In genomic region chr22:40728731-40729189, GRCh38 we compare ENCODE assay signal across 9 cellular contexts. TPM values are rescaled to one million over a fixed set of nuclear protein-coding genes. Genes with fewer than 3 reads are reported as not detected.
DNase-seq lines count a peak whose midpoint lies in the region; TF ChIP-seq lines count a peak whose summit lies in the region.
"Had no signal": no experiment of that assay in that cellular context is flagged by ENCODE, and none has a peak within 500 bp of the region (broad histone marks: within the 10 kb centered on the region; RNA-seq: fewer than 3 reads in every experiment).

No MANE protein-coding gene starts in this region.

- H3K9me3 Mint-ChIP-seq in T-helper 2 cell treated with Interferon-gamma antibody and Interleukin-4, amounts not matched to agents 5 μg/mL and 100 μg/mL, for 36 hours, result no peaks in the 10 kb centered on the region

- H3K27me3 Mint-ChIP-seq in T-helper 2 cell treated with Interferon-gamma antibody and Interleukin-4, amounts not matched to agents 5 μg/mL and 100 μg/mL, for 36 hours (ENCODE audit: low read depth), result no peaks in the 10 kb centered on the region

- TF ChIP-seq CTCF in astrocyte of the spinal cord (IDR thresholded peaks at IDR 0.05; ENCODE audit: low read depth, low read length), result no peak

- no peak overlapping the region for H3K4me3 ChIP-seq in astrocyte of the spinal cord (ENCODE audit: low read depth, low read length)
- no peak overlapping the region for H3K4me3 ChIP-seq in skin epidermis
- H3K4me3 ChIP-seq: GM12878 had no signal

- H3K27ac ChIP-seq in skin epidermis, result peak overlapping the region in 19 of 21 experiments; percentile 26 to 88 (median 67)

- peaks cover 6% of the 10 kb centered on the region for H3K36me3 Mint-ChIP-seq in T-helper 2 cell treated with Interferon-gamma antibody and Interleukin-4, amounts not matched to agents 5 μg/mL and 100 μg/mL, for 36 hours (ENCODE audit: low read depth)

- peak overlapping the region; percentile 58 for H3K4me3 Mint-ChIP-seq in T-helper 2 cell treated with Interferon-gamma antibody and Interleukin-4, amounts not matched to agents 5 μg/mL and 100 μg/mL, for 36 hours

- H3K27ac Mint-ChIP-seq in T-helper 2 cell treated with Interferon-gamma antibody and Interleukin-4, amounts not matched to agents 5 μg/mL and 100 μg/mL, for 36 hours, result peak overlapping the region; percentile 81

- DNase-seq in EH (ENCODE audit: low read depth) (peak; percentile 68), astrocyte of the spinal cord (ENCODE audit: low read depth, low spot score) (peak; percentile 15), NCI-H1694 (lab: John Stamatoyannopoulos, UW) (no peak), dermis blood vessel endothelial cell (no peak), SHP77 treated with DMSO at 0.1 percent for 48 hours (lab: John Stamatoyannopoulos, UW) (no peak), NCI-H345 (lab: John Stamatoyannopoulos, UW) (no peak)
- DNase-seq in T-helper 2 cell treated with Interferon-gamma antibody and Interleukin-4, amounts not matched to agents 5 μg/mL and 100 μg/mL, for 36 hours (ENCODE audit: low spot score), result peak; percentile 36

- in situ Hi-C loops in astrocyte of the spinal cord (cut with HindIII; ENCODE audit: low sequenced_read_pairs), result no loop called here

- peaks cover 45% of the 10 kb centered on the region for H3K4me1 Mint-ChIP-seq in T-helper 2 cell treated with Interferon-gamma antibody and Interleukin-4, amounts not matched to agents 5 μg/mL and 100 μg/mL, for 36 hours (ENCODE audit: low read depth)

RNA-seq across cellular contexts. Expression of gene MCHR1, which starts 49.5 kb away (rescaled TPM):
- 0.09 TPM in 1 of 2 replicates, not detected in the other for total RNA-seq in dermis blood vessel endothelial cell
- total RNA-seq: GM12878 had no signal

Comparison
In these comparisons a context has a peak if more than half of its experiments do, and no peak if none do; other contexts are left out.
1. DNase-seq: peak in EH (single experiment), T-helper 2 cell treated with Interferon-gamma antibody and Interleukin-4, amounts not matched to agents 5 μg/mL and 100 μg/mL, for 36 hours (single experiment) and astrocyte of the spinal cord (single experiment); none in NCI-H1694 (single experiment), dermis blood vessel endothelial cell (single experiment), SHP77 treated with DMSO at 0.1 percent for 48 hours (single experiment) and NCI-H345 (single experiment).